15 cellular contexts compared by ENCODE assay signal in the genomic region with DNA sequence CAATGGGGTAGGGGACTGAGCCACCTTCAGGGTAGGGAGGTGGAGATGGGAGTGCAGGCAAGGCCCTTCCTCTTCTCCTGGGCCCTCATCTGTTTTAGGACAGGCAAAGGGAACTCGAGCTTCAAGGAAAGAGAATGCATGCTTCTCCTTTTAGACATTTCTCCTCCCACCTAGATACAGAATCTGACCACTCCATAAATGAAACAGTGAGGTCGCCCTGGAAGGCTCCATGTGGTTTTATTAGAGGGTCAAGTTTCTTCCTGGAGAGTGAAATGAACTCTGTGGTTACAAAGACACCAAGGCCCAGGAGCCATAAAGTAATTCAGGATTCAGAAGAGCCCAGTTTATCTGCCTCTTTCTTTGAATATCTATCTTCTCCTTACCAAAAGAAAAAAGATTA. TPM values are rescaled to one million over a fixed set of nuclear protein-coding genes. Genes with fewer than 3 reads are reported as not detected.
DNase-seq lines count a peak whose midpoint lies in the region; ATAC-seq and TF ChIP-seq lines count a peak whose summit lies in the region.
"Had no signal": no experiment of that assay in that cellular context is flagged by ENCODE, and none has a peak within 500 bp of the region (broad histone marks: within the 10 kb centered on the region; RNA-seq: fewer than 3 reads in every experiment).

No MANE protein-coding gene starts in this region.

- H3K27me3 ChIP-seq in BLaER1 treated with 17β-estradiol and CSF1 and Interleukin-3, amounts not matched to agents 10 nM and 100 nM, result no peaks in the 10 kb centered on the region
- H3K27me3 ChIP-seq in neural progenitor cell, result no peaks in the 10 kb centered on the region
- H3K27me3 ChIP-seq: adrenal gland had no signal

- H3K9me3 ChIP-seq in BLaER1 treated with 17β-estradiol and CSF1 and Interleukin-3, amounts not matched to agents 10 nM and 100 nM (replicated peaks in 1 of 11), result peaks cover 0 to 27% (median 0%) of the 10 kb centered on the region in 11 experiments; a peak in 5 of 22 replicates
- H3K9me3 ChIP-seq in neural progenitor cell (ENCODE audit: low read depth), result no peaks in the 10 kb centered on the region
- H3K9me3 ChIP-seq: adrenal gland had no signal

- H3K27me3 Mint-ChIP-seq in nephron (ENCODE audit: low read depth) (peaks cover 4% of the 10 kb centered on the region), natural killer cell (ENCODE audit: low read depth in 2 of 2) (peaks cover 0 to 10% of the 10 kb centered on the region in 2 donors), neural progenitor cell (ENCODE audit: insufficient read depth, low read depth) (peaks cover 4% of the 10 kb centered on the region)

- no peak overlapping the region for H2AFZ ChIP-seq in neural progenitor cell (replicated peaks)

- no peak overlapping the region for H3K27ac ChIP-seq in BLaER1 treated with 17β-estradiol and CSF1 and Interleukin-3, amounts not matched to agents 10 nM and 100 nM
- no peak overlapping the region for H3K27ac ChIP-seq in neural progenitor cell
- H3K27ac ChIP-seq: WERI-Rb-1 had no signal

- peaks cover 57% of the 10 kb centered on the region for H3K4me1 Mint-ChIP-seq in nephron
- peaks cover 0 to 4% of the 10 kb centered on the region in 2 donors for H3K4me1 Mint-ChIP-seq in natural killer cell
- peaks cover 12% of the 10 kb centered on the region for H3K4me1 Mint-ChIP-seq in neural progenitor cell

- H3K9ac ChIP-seq in BLaER1 treated with 17β-estradiol and CSF1 and Interleukin-3, amounts not matched to agents 10 nM and 100 nM, result no peak overlapping the region
- H3K9ac ChIP-seq in neural progenitor cell, result no peak overlapping the region

- TF ChIP-seq CTCF in nephron (IDR thresholded peaks at IDR 0.05; ENCODE audit: unreplicated experiment in 3 of 3) (no peak), natural killer cell (IDR thresholded peaks at IDR 0.05) (no peak), neural progenitor cell (IDR thresholded peaks at IDR 0.05) (no peak)

- peaks cover 34 to 46% (median 42%) of the 10 kb centered on the region in 10 experiments for H3K4me1 ChIP-seq in BLaER1 treated with 17β-estradiol and CSF1 and Interleukin-3, amounts not matched to agents 10 nM and 100 nM
- peaks cover 5% of the 10 kb centered on the region for H3K4me1 ChIP-seq in neural progenitor cell

- no peak overlapping the region for H3K4me3 Mint-ChIP-seq in nephron
- no peak overlapping the region for H3K4me3 Mint-ChIP-seq in natural killer cell
- H3K4me3 Mint-ChIP-seq in neural progenitor cell, result no peak overlapping the region

- H3K27ac Mint-ChIP-seq in nephron (peak overlapping the region in 2 of 3 experiments; percentile 46 to 85), natural killer cell (no peak overlapping the region), neural progenitor cell (no peak overlapping the region)

- H3K36me3 Mint-ChIP-seq in nephron (ENCODE audit: low read depth), result peaks cover 56% of the 10 kb centered on the region
- no peaks in the 10 kb centered on the region for H3K36me3 Mint-ChIP-seq in natural killer cell
- H3K36me3 Mint-ChIP-seq in neural progenitor cell, result peaks cover 37% of the 10 kb centered on the region

- H3K4me3 ChIP-seq in BLaER1 treated with 17β-estradiol and CSF1 and Interleukin-3, amounts not matched to agents 10 nM and 100 nM, result no peak overlapping the region
- no peak overlapping the region for H3K4me3 ChIP-seq in neural progenitor cell
- H3K4me3 ChIP-seq: adrenal gland had no signal

- ATAC-seq in natural killer cell, result no peak

- DNase-seq in M059J (ENCODE audit: low read depth) (peak; percentile 90), dedifferentiated amniotic fluid mesenchymal stem cell (ENCODE audit: extremely low spot score) (peak; percentile 34), NAMALWA (ENCODE audit: low spot score) (no peak), natural killer cell (no peak), neural progenitor cell (ENCODE audit: low spot score) (no peak), GOT3 (lab: John Stamatoyannopoulos, UW) (no peak)
- DNase-seq: adrenal gland, AML-193, cerebellar nuclear complex, NCI-H1092, NCI-H774, RPMI8226, WERI-Rb-1 had no signal

- no peaks in the 10 kb centered on the region for H3F3A ChIP-seq in neural progenitor cell (ENCODE audit: low read depth)

- H4K20me1 ChIP-seq in BLaER1 treated with 17β-estradiol and CSF1 and Interleukin-3, amounts not matched to agents 10 nM and 100 nM, result peaks cover 0 to 42% (median 0%) of the 10 kb centered on the region in 11 experiments; a peak in 4 of 22 replicates
- peaks cover 45% of the 10 kb centered on the region for H4K20me1 ChIP-seq in neural progenitor cell (ENCODE audit: low read depth)

- intact Hi-C loops in natural killer cell (cut with micrococcal nuclease), result no loop called here

- peaks cover 0 to 72% (median 0%) of the 10 kb centered on the region in 11 experiments; a peak in 8 of 22 replicates for H3K36me3 ChIP-seq in BLaER1 treated with 17β-estradiol and CSF1 and Interleukin-3, amounts not matched to agents 10 nM and 100 nM
- no peaks in the 10 kb centered on the region for H3K36me3 ChIP-seq in neural progenitor cell

- peak overlapping the region in 10 of 11 experiments; percentile 13 to 60 (median 37); a peak in 18 of 22 replicates for H3K4me2 ChIP-seq in BLaER1 treated with 17β-estradiol and CSF1 and Interleukin-3, amounts not matched to agents 10 nM and 100 nM
- H3K4me2 ChIP-seq in neural progenitor cell, result no peak overlapping the region

- H3K79me2 ChIP-seq in neural progenitor cell (ENCODE audit: low read depth), result peaks cover 49% of the 10 kb centered on the region

- no peaks in the 10 kb centered on the region for H3K9me3 Mint-ChIP-seq in nephron
- H3K9me3 Mint-ChIP-seq in natural killer cell, result no peaks in the 10 kb centered on the region
- no peaks in the 10 kb centered on the region for H3K9me3 Mint-ChIP-seq in neural progenitor cell

RNA-seq across cellular contexts. Expression of a gene that starts 14.9 kb away (rescaled TPM):
- 19.1 and 29.6 TPM in 2 replicates for total RNA-seq in M059J (2014; rRNA removed; shearing (Covaris generic))
- 1 to 10 TPM in 1 of 3 donors, under 1 TPM in 2; 0.85 to 1.9 (median 1.00) TPM for total RNA-seq in natural killer cell
- 20.6 and 21.1 TPM in 2 replicates for total RNA-seq in neural progenitor cell (ENCODE audit: low replicate concordance)

Comparison
In these comparisons a context has a peak if more than half of its experiments do, and no peak if none do; other contexts are left out.
1. DNase-seq: peak in M059J (single experiment) and dedifferentiated amniotic fluid mesenchymal stem cell (single experiment); none in NAMALWA (single experiment), natural killer cell (single experiment), neural progenitor cell (single experiment) and GOT3 (single experiment).
2. H3K27ac Mint-ChIP-seq: peak in nephron (2 of 3); none in natural killer cell (0 of 2) and neural progenitor cell (single experiment).